ENCODE assay signal across 11 cellular contexts in genomic region chr3:52468336-52468735, GRCh38. TPM values are rescaled to one million over a fixed set of nuclear protein-coding genes. Genes with fewer than 3 reads are reported as not detected.
DNase-seq lines count a peak whose midpoint lies in the region; ATAC-seq and TF ChIP-seq lines count a peak whose summit lies in the region.
"Had no signal": no experiment of that assay in that cellular context is flagged by ENCODE, and none has a peak within 500 bp of the region (broad histone marks: within the 10 kb centered on the region; RNA-seq: fewer than 3 reads in every experiment).

No MANE protein-coding gene starts in this region.

- TF ChIP-seq CTCF in type B pancreatic cell (conservative IDR thresholded peaks at IDR 0.05) = no peak

- H3K9me3 Mint-ChIP-seq in activated naive CD8-positive, alpha-beta T cell treated with anti-CD3 and anti-CD28 coated beads for 36 hours = no peaks in the 10 kb centered on the region
- no peaks in the 10 kb centered on the region for H3K9me3 Mint-ChIP-seq in activated naive CD8-positive, alpha-beta T cell treated with anti-CD3 and anti-CD28 coated beads, Interleukin-2, amount 50 U/mL, for 24 hours
- no peaks in the 10 kb centered on the region for H3K9me3 Mint-ChIP-seq in type B pancreatic cell
- H3K9me3 Mint-ChIP-seq: T-helper 1 cell treated with Interleukin-12 subunit alpha and Interleukin-12 subunit beta and Interleukin-4 antibody, amounts not matched to agents 30 μg/mL and 1 μg/mL, for 36 hours had no signal

- ATAC-seq in activated naive CD8-positive, alpha-beta T cell treated with anti-CD3 and anti-CD28 coated beads, Interleukin-2, amount 50 U/mL, for 24 hours = no peak
- ATAC-seq in left ventricle myocardium superior = peak; percentile 34
- no peak for ATAC-seq in GM21786 (IDR thresholded peaks at IDR 0.05; ENCODE audit: unreplicated experiment)
- ATAC-seq: esophagus mucosa had no signal

- peaks cover 3% of the 10 kb centered on the region for H3K4me1 Mint-ChIP-seq in activated naive CD8-positive, alpha-beta T cell treated with anti-CD3 and anti-CD28 coated beads for 36 hours
- H3K4me1 Mint-ChIP-seq in activated naive CD8-positive, alpha-beta T cell treated with anti-CD3 and anti-CD28 coated beads, Interleukin-2, amount 50 U/mL, for 24 hours = peaks cover 2% of the 10 kb centered on the region
- H3K4me1 Mint-ChIP-seq in type B pancreatic cell (ENCODE audit: unreplicated experiment) = peaks cover 14% of the 10 kb centered on the region

- no peak overlapping the region for H3K4me3 Mint-ChIP-seq in activated naive CD8-positive, alpha-beta T cell treated with anti-CD3 and anti-CD28 coated beads for 36 hours
- no peak overlapping the region for H3K4me3 Mint-ChIP-seq in activated naive CD8-positive, alpha-beta T cell treated with anti-CD3 and anti-CD28 coated beads, Interleukin-2, amount 50 U/mL, for 24 hours
- H3K4me3 Mint-ChIP-seq in type B pancreatic cell = no peak overlapping the region
- H3K4me3 Mint-ChIP-seq: T-helper 1 cell treated with Interleukin-12 subunit alpha and Interleukin-12 subunit beta and Interleukin-4 antibody, amounts not matched to agents 30 μg/mL and 1 μg/mL, for 36 hours had no signal

- intact Hi-C loops in left ventricle myocardium superior (cut with micrococcal nuclease) = no loop called here

- no peak for DNase-seq in activated naive CD8-positive, alpha-beta T cell treated with anti-CD3 and anti-CD28 coated beads for 36 hours
- no peak for DNase-seq in activated naive CD8-positive, alpha-beta T cell treated with anti-CD3 and anti-CD28 coated beads, Interleukin-2, amount 50 U/mL, for 24 hours
- DNase-seq in amniotic epithelial cell (ENCODE audit: low read depth) = peak; percentile 86
- peak; percentile 25 for DNase-seq in left ventricle myocardium superior
- DNase-seq in type B pancreatic cell (ENCODE audit: extremely low spot score, unreplicated experiment) = no peak
- DNase-seq in NCI-H510A treated with DMSO at 0.1 percent for 48 hours (lab: John Stamatoyannopoulos, UW) = no peak
- no peak for DNase-seq in cerebellar nuclear complex (lab: John Stamatoyannopoulos, UW)

- peaks cover 5% of the 10 kb centered on the region for H3K36me3 Mint-ChIP-seq in activated naive CD8-positive, alpha-beta T cell treated with anti-CD3 and anti-CD28 coated beads for 36 hours
- H3K36me3 Mint-ChIP-seq in activated naive CD8-positive, alpha-beta T cell treated with anti-CD3 and anti-CD28 coated beads, Interleukin-2, amount 50 U/mL, for 24 hours (ENCODE audit: low read depth) = peaks cover 11% of the 10 kb centered on the region
- peaks cover 19% of the 10 kb centered on the region for H3K36me3 Mint-ChIP-seq in type B pancreatic cell

- peak overlapping the region; percentile 47 for H3K27ac Mint-ChIP-seq in activated naive CD8-positive, alpha-beta T cell treated with anti-CD3 and anti-CD28 coated beads for 36 hours
- no peak overlapping the region for H3K27ac Mint-ChIP-seq in activated naive CD8-positive, alpha-beta T cell treated with anti-CD3 and anti-CD28 coated beads, Interleukin-2, amount 50 U/mL, for 24 hours
- peak overlapping the region; percentile 34 for H3K27ac Mint-ChIP-seq in type B pancreatic cell
- H3K27ac Mint-ChIP-seq: T-helper 1 cell treated with Interleukin-12 subunit alpha and Interleukin-12 subunit beta and Interleukin-4 antibody, amounts not matched to agents 30 μg/mL and 1 μg/mL, for 36 hours had no signal

- no peaks in the 10 kb centered on the region for H3K27me3 Mint-ChIP-seq in activated naive CD8-positive, alpha-beta T cell treated with anti-CD3 and anti-CD28 coated beads for 36 hours
- no peaks in the 10 kb centered on the region for H3K27me3 Mint-ChIP-seq in activated naive CD8-positive, alpha-beta T cell treated with anti-CD3 and anti-CD28 coated beads, Interleukin-2, amount 50 U/mL, for 24 hours
- no peaks in the 10 kb centered on the region for H3K27me3 Mint-ChIP-seq in type B pancreatic cell

RNA-seq across cellular contexts. Expression of gene NISCH, which starts 12.9 kb away (rescaled TPM):
- 10 to 100 TPM; 55.0 to 57.3 TPM for total RNA-seq in activated naive CD8-positive, alpha-beta T cell treated with anti-CD3 and anti-CD28 coated beads for 36 hours
- total RNA-seq in left ventricle myocardium superior = 48.3 TPM
- 105 and 149 TPM in 2 replicates for total RNA-seq in type B pancreatic cell (ENCODE audit: low replicate concordance)

RNA-seq across cellular contexts. Expression of gene TNNC1, which starts 14.5 kb away (rescaled TPM):
- 1 to 10 TPM; 2.9 to 4.2 TPM for total RNA-seq in activated naive CD8-positive, alpha-beta T cell treated with anti-CD3 and anti-CD28 coated beads for 36 hours
- 8,945 TPM for total RNA-seq in left ventricle myocardium superior
- 6.6 and 16.6 TPM in 2 replicates for total RNA-seq in type B pancreatic cell (ENCODE audit: low replicate concordance)

RNA-seq across cellular contexts. Expression of gene SEMA3G, which starts 23.4 kb away (rescaled TPM):
- under 1 TPM in 1 of 2 experiments, not detected in 1; 0.19 TPM for total RNA-seq in activated naive CD8-positive, alpha-beta T cell treated with anti-CD3 and anti-CD28 coated beads for 36 hours
- total RNA-seq in left ventricle myocardium superior (9.1 TPM), type B pancreatic cell (ENCODE audit: low replicate concordance) (0.45 and 0.77 TPM in 2 replicates)

RNA-seq across cellular contexts. Expression of gene STAB1, which starts 26.8 kb away (rescaled TPM):
- under 1 TPM; 0.08 to 0.10 TPM for total RNA-seq in activated naive CD8-positive, alpha-beta T cell treated with anti-CD3 and anti-CD28 coated beads for 36 hours
- total RNA-seq in left ventricle myocardium superior = 69.7 TPM
- 0.12 TPM in 1 of 2 replicates, not detected in the other for total RNA-seq in type B pancreatic cell (ENCODE audit: low replicate concordance)

RNA-seq across cellular contexts. Expression of gene PHF7, which starts 57.9 kb away (rescaled TPM):
- 10 to 100 TPM; 15.4 to 16.6 TPM for total RNA-seq in activated naive CD8-positive, alpha-beta T cell treated with anti-CD3 and anti-CD28 coated beads for 36 hours
- total RNA-seq in left ventricle myocardium superior (13.1 TPM), type B pancreatic cell (ENCODE audit: low replicate concordance) (3.9 and 8.2 TPM in 2 replicates)
- total RNA-seq: ascending aorta had no signal

Comparison
In these comparisons a context has a peak if more than half of its experiments do, and no peak if none do; other contexts are left out.
1. DNase-seq: peak in amniotic epithelial cell (single experiment) and left ventricle myocardium superior (single experiment); none in activated naive CD8-positive, alpha-beta T cell treated with anti-CD3 and anti-CD28 coated beads for 36 hours (single experiment), activated naive CD8-positive, alpha-beta T cell treated with anti-CD3 and anti-CD28 coated beads, Interleukin-2, amount 50 U/mL, for 24 hours (single experiment), type B pancreatic cell (single experiment), NCI-H510A treated with DMSO at 0.1 percent for 48 hours (single experiment) and cerebellar nuclear complex (0 of 2).
2. RNA of gene TNNC1, which starts 14.5 kb away (total RNA-seq): 8,945 TPM in left ventricle myocardium superior (single experiment); 6.6 to 16.6 TPM in type B pancreatic cell and 2.9 to 4.2 TPM in activated naive CD8-positive, alpha-beta T cell treated with anti-CD3 and anti-CD28 coated beads for 36 hours; every median in the first group is over 100 times any median in the second.